24 cellular contexts compared by ENCODE assay signal in genomic region chr11:132493786-132494185, GRCh38.
"Had no signal": no experiment of that assay in that cellular context is flagged by ENCODE, and none has a peak within 500 bp of the region (broad histone marks: within the 10 kb centered on the region; RNA-seq: fewer than 3 reads in every experiment).

No MANE protein-coding gene starts in this region.

- DNase-seq: activated CD4-positive, CD25-positive, alpha-beta regulatory T cell; activated CD8-positive, alpha-beta memory T cell treated with anti-CD3 and anti-CD28 coated beads, Interleukin-2, amount 50 U/mL, for 4 hours; activated CD8-positive, alpha-beta T cell treated with anti-CD3 and anti-CD28 coated beads for 36 hours; activated naive CD4-positive, alpha-beta T cell treated with anti-CD3 and anti-CD28 coated beads, Interleukin-2, amount 50 U/mL, for 16 hours; activated naive CD8-positive, alpha-beta T cell treated with anti-CD3 and anti-CD28 coated beads, Interleukin-2, amount 10 ng/mL, durations not matched to agents 7 days and 5 days; adrenal gland; anterior cingulate cortex; MM.1S; NCI-H1417; NCI-H1930; NCI-H2171; NCI-H2227 treated with DMSO at 0.1 percent for 48 hours; NCI-H510A; NCI-H526 treated with DMSO at 0.1 percent for 48 hours; NK-92 treated with Interleukin-12 subunit alpha and Interleukin-12 subunit beta, amount 100 ng/mL, for 24 hours; OCI-M1; Peyer's patch; Right ventricle myocardium superior; SJCRH30; SK-N-SH; T-helper 1 cell had no signal

- H3K4me1 ChIP-seq: adrenal gland, Peyer's patch, SJCRH30 had no signal

- H3K27me3 Mint-ChIP-seq: activated CD8-positive, alpha-beta T cell treated with anti-CD3 and anti-CD28 coated beads for 36 hours; activated naive CD8-positive, alpha-beta T cell treated with anti-CD3 and anti-CD28 coated beads, Interleukin-2, amount 10 ng/mL, durations not matched to agents 7 days and 5 days; central memory CD8-positive, alpha-beta T cell had no signal

- ATAC-seq: activated CD8-positive, alpha-beta T cell treated with anti-CD3 and anti-CD28 coated beads for 36 hours had no signal

- H3K9me3 Mint-ChIP-seq: activated CD8-positive, alpha-beta T cell treated with anti-CD3 and anti-CD28 coated beads for 36 hours had no signal

- H3K4me3 Mint-ChIP-seq: activated CD8-positive, alpha-beta T cell treated with anti-CD3 and anti-CD28 coated beads for 36 hours; activated naive CD8-positive, alpha-beta T cell treated with anti-CD3 and anti-CD28 coated beads, Interleukin-2, amount 10 ng/mL, durations not matched to agents 7 days and 5 days; central memory CD8-positive, alpha-beta T cell had no signal

- H3K4me2 ChIP-seq: SK-N-SH had no signal

- H3K9ac ChIP-seq: SK-N-SH had no signal

- H3K4me3 ChIP-seq: adrenal gland, Peyer's patch, SJCRH30 had no signal

- H3K36me3 ChIP-seq: adrenal gland, Peyer's patch, SJCRH30 had no signal

- H3K27ac Mint-ChIP-seq: activated CD8-positive, alpha-beta T cell treated with anti-CD3 and anti-CD28 coated beads for 36 hours; activated naive CD8-positive, alpha-beta T cell treated with anti-CD3 and anti-CD28 coated beads, Interleukin-2, amount 10 ng/mL, durations not matched to agents 7 days and 5 days had no signal

- H3K27ac ChIP-seq: adrenal gland, Peyer's patch, RWPE1, SJCRH30, VCaP had no signal

- H3K27me3 ChIP-seq: adrenal gland, Peyer's patch, SJCRH30 had no signal

- H3K4me1 Mint-ChIP-seq: activated naive CD8-positive, alpha-beta T cell treated with anti-CD3 and anti-CD28 coated beads, Interleukin-2, amount 10 ng/mL, durations not matched to agents 7 days and 5 days; central memory CD8-positive, alpha-beta T cell had no signal

- H3K36me3 Mint-ChIP-seq: activated naive CD8-positive, alpha-beta T cell treated with anti-CD3 and anti-CD28 coated beads, Interleukin-2, amount 10 ng/mL, durations not matched to agents 7 days and 5 days had no signal

- H3K9me3 ChIP-seq: adrenal gland, Peyer's patch, SJCRH30, SK-N-SH had no signal
